In the genomic region with DNA sequence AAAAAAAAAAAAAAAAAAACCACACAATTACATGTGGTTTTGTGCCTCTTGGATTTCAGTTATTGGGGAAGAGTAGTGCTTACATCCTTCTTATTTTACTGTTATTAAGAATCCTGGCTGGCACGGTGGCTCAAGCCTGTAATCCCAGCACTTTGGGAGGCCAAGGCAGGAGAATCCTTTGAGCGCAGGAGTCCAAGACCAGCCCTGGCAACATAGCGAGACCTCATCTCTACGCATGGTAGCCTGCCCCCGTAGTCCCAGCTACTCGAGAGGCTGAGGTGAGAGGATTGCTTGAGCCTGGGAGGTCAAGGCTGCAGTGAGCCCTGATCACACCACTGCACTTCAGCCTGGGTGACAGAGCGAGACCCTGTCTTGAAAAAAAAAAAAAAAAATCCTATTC, we compare ENCODE assay signal across 10 cellular contexts. TPM values are rescaled to one million over a fixed set of nuclear protein-coding genes. Genes with fewer than 3 reads are reported as not detected.
"Had no signal": no experiment of that assay in that cellular context is flagged by ENCODE, and none has a peak within 500 bp of the region (broad histone marks: within the 10 kb centered on the region; RNA-seq: fewer than 3 reads in every experiment).

No MANE protein-coding gene starts in this region.

RNA-seq across cellular contexts. Expression of a gene that starts 36.0 kb away (rescaled TPM):
- total RNA-seq: activated CD4-positive, alpha-beta T cell treated with anti-CD3 and anti-CD28 coated beads for 36 hours; activated naive CD4-positive, alpha-beta T cell treated with anti-CD3 and anti-CD28 coated beads for 36 hours; activated naive CD8-positive, alpha-beta T cell treated with anti-CD3 and anti-CD28 coated beads, Interleukin-2, amount 10 ng/mL, durations not matched to agents 7 days and 5 days; activated T-helper 1 cell treated with anti-CD3 and anti-CD28 coated beads, Interleukin-12 subunit alpha, Interleukin-12 subunit beta, Interleukin-2, Interleukin-4 antibody, amounts not matched to agents 30 ng/mL and 10 ng/mL and 1 ng/mL, durations not matched to agents 14 hours and 24 hours and 36 hours; ascending aorta; cardiac septum; gastroesophageal sphincter; hepatocyte; pulmonary artery endothelial cell; transverse colon had no signal
